Comparison of ENCODE assay signal across 16 cellular contexts in genomic region chrX:9180623-9181022, GRCh38.
DNase-seq lines count a peak whose midpoint lies in the region; TF ChIP-seq lines count a peak whose summit lies in the region.
"Had no signal": no experiment of that assay in that cellular context is flagged by ENCODE, and none has a peak within 500 bp of the region (broad histone marks: within the 10 kb centered on the region; RNA-seq: fewer than 3 reads in every experiment).

No MANE protein-coding gene starts in this region.

- H3K9me2 ChIP-seq in OCI-LY1 (ENCODE audit: low read depth, low read length), result no peaks in the 10 kb centered on the region

- H3K27me3 ChIP-seq in H7 (ENCODE audit: control insufficient read depth, insufficient read depth, low read length) (no peaks in the 10 kb centered on the region), OCI-LY1 (ENCODE audit: insufficient read depth, low read length) (no peaks in the 10 kb centered on the region)
- H3K27me3 ChIP-seq: SJCRH30 had no signal

- DNase-seq in DMS53 (lab: John Stamatoyannopoulos, UW) (peak; percentile 17), DMS53 treated with DMSO at 0.1 percent for 48 hours (lab: John Stamatoyannopoulos, UW; ENCODE audit: unreplicated experiment) (no peak), H7 (peak; percentile 85), iPS DF 19.7 (ENCODE audit: low read depth, low spot score) (peak; percentile 3), HUDEP-2 (lab: John Stamatoyannopoulos, UW; ENCODE audit: unreplicated experiment in 76 of 76) (no peak), 8988T (no peak), NCI-H82 treated with DMSO at 0.1 percent for 48 hours (lab: John Stamatoyannopoulos, UW; ENCODE audit: unreplicated experiment) (no peak)
- DNase-seq: DMS 273 treated with DMSO at 0.1 percent for 48 hours, HCEC 1CT, MV-4-11, NCI-H1694 treated with DMSO at 0.1 percent for 48 hours, NCI-H2171, SJCRH30 had no signal

- H2AFZ ChIP-seq in OCI-LY1 (ENCODE audit: low read length), result no peak overlapping the region

- TF ChIP-seq CTCF in OCI-LY1 (IDR thresholded peaks at IDR 0.05; ENCODE audit: low read length), result peak; percentile 44

- no peak overlapping the region for H3K4me3 ChIP-seq in H7 (ENCODE audit: insufficient read depth, low read depth, low read length)
- H3K4me3 ChIP-seq in OCI-LY1 (ENCODE audit: low read depth, low read length, poor library complexity, severe bottlenecking), result no peak overlapping the region
- H3K4me3 ChIP-seq: K562, SJCRH30 had no signal

- H3K9me3 ChIP-seq in OCI-LY1 (ENCODE audit: low read length), result no peaks in the 10 kb centered on the region

- no peak overlapping the region for H3K27ac ChIP-seq in OCI-LY1 (ENCODE audit: low read depth, low read length, poor library complexity, severe bottlenecking)
- H3K27ac ChIP-seq: 22Rv1, SJCRH30 had no signal

- H3K4me2 ChIP-seq in OCI-LY1 (ENCODE audit: low read length), result no peak overlapping the region

- H3K36me3 ChIP-seq in H7 (replicated peaks; ENCODE audit: control insufficient read depth, insufficient read depth, low read length) (no peaks in the 10 kb centered on the region), OCI-LY1 (ENCODE audit: insufficient read depth, low read length) (no peaks in the 10 kb centered on the region; the same call in 1 of the 2 replicates)
- H3K36me3 ChIP-seq: SJCRH30 had no signal

- no peaks in the 10 kb centered on the region for H3K79me2 ChIP-seq in OCI-LY1 (ENCODE audit: insufficient read depth, low read length)

- H3K9ac ChIP-seq in OCI-LY1 (ENCODE audit: low read length), result no peak overlapping the region

- no peaks in the 10 kb centered on the region for H3K4me1 ChIP-seq in OCI-LY1 (ENCODE audit: insufficient read depth, low read length, severe bottlenecking)
- H3K4me1 ChIP-seq: SJCRH30 had no signal

- no peaks in the 10 kb centered on the region for H3F3A ChIP-seq in OCI-LY1 (ENCODE audit: insufficient read depth, low read length)

- no peaks in the 10 kb centered on the region for H4K20me1 ChIP-seq in OCI-LY1 (ENCODE audit: insufficient read depth, low read length)

Comparison
In these comparisons a context has a peak if more than half of its experiments do, and no peak if none do; other contexts are left out.
1. DNase-seq: peak in DMS53 (single experiment), H7 (single experiment) and iPS DF 19.7 (single experiment); none in DMS53 treated with DMSO at 0.1 percent for 48 hours (single experiment), HUDEP-2 (0 of 76), 8988T (single experiment) and NCI-H82 treated with DMSO at 0.1 percent for 48 hours (single experiment).